Comparison of ENCODE assay signal across 8 cellular contexts in the genomic region with DNA sequence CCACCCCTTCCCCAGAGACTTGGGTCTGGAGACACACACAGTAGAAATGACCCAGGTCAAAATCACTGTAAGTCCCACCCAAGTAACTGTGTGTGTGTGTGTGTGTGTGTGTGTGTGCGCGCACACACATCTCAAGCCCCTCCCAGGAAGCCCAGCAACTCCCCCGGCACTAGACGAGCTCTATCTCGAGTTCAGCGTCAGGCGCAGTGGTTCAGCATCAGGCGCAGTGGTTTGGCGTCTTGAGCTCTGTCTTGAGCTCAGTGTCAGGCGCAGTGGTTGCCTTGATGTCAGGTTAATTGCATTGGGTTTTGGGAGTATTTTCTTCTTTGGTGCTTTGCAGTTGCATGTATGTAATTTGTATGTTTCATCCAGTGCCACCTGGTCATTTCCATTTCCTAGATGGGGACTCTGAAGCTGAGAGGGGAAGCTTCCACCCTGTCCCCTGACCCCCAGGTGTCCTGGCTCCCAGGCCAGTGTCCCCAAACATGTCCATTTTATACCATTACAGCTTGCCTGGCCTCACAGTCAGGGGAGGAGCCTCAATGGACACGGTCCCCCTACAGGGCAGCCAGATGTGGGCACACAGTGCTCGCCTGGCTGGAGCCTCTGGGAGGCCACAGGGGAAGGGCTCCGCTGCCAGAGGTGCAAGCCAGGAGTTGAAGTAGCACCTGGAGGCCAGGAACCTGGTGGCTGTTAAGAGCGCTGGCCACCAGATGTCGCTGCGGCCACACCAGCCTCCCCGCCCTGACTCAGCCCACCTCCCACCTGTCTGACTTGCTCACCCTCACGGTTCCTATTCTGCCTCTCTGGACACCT.
DNase-seq lines count a peak whose midpoint lies in the region; ATAC-seq and TF ChIP-seq lines count a peak whose summit lies in the region.

No MANE protein-coding gene starts in this region.

- dilution Hi-C loops in mammary epithelial cell (cut with HindIII; ENCODE audit: low sequenced_read_pairs) = loop anchor here (5.0 to 10.0 kb wide), 3 partner anchors 75 to 945 kb away; a partner anchor contains a TSS

- no peak overlapping the region for H3K9ac ChIP-seq in mammary epithelial cell (ENCODE audit: insufficient read depth, low read length)
- H3K9ac ChIP-seq in mesendoderm (ENCODE audit: low read length) = no peak overlapping the region

- H3K9me3 ChIP-seq in mammary epithelial cell (replicated peaks; ENCODE audit: insufficient read depth, low read length) = no peaks in the 10 kb centered on the region

- peak; percentile 76 for ATAC-seq in WTC11

- H3K4me1 ChIP-seq in mammary epithelial cell (ENCODE audit: insufficient read depth, low read length) (no peaks in the 10 kb centered on the region), mesendoderm (ENCODE audit: control insufficient read depth, low read depth, low read length) (no peaks in the 10 kb centered on the region)

- no peak overlapping the region for H2AK5ac ChIP-seq in mesendoderm (ENCODE audit: low read length)

- H3K18ac ChIP-seq in mesendoderm (ENCODE audit: low read length) = no peak overlapping the region

- H3K9me3 Mint-ChIP-seq in WTC11 = peaks cover 5% of the 10 kb centered on the region; the same call in 1 of the 2 replicates

- no peak overlapping the region for H3K4ac ChIP-seq in mesendoderm (ENCODE audit: low read depth, low read length)

- H3K27ac ChIP-seq in mammary epithelial cell (ENCODE audit: insufficient read depth, low read depth, low read length) = no peak overlapping the region
- H3K27ac ChIP-seq in mesendoderm (ENCODE audit: low read depth, low read length) = no peak overlapping the region

- no peak overlapping the region for H3K56ac ChIP-seq in mesendoderm (ENCODE audit: low read length)

- peaks cover 11% of the 10 kb centered on the region for H3K36me3 ChIP-seq in mammary epithelial cell (ENCODE audit: insufficient read depth, low read length)
- no peaks in the 10 kb centered on the region for H3K36me3 ChIP-seq in mesendoderm (ENCODE audit: control insufficient read depth, insufficient read depth, low read length)

- peak; percentile 3 for DNase-seq in NCI-H446 treated with DMSO at 0.1 percent for 48 hours (lab: John Stamatoyannopoulos, UW)
- DNase-seq in NCI-H446 (lab: John Stamatoyannopoulos, UW) = no peak
- peak; percentile 73 for DNase-seq in NCI-H2029 (lab: John Stamatoyannopoulos, UW)
- DNase-seq in WTC11 (ENCODE audit: low spot score) = peak; percentile 85
- DNase-seq in mammary epithelial cell = peak; percentile 55
- DNase-seq in mesendoderm = peak; percentile 76
- DNase-seq in stimulated activated CD8-positive, alpha-beta memory T cell treated with anti-CD3 and anti-CD28 coated beads, Interleukin-7, amount 100 ng/mL, for 48 hours (ENCODE audit: extremely low read depth in 1 of 2, low read depth in 1 of 2) = peak; percentile 32 to 37
- DNase-seq in epidermal melanocyte (ENCODE audit: insufficient read length, low spot score) = no peak

- H2AFZ ChIP-seq in mammary epithelial cell (ENCODE audit: low read depth, low read length) = no peak overlapping the region

- H2BK15ac ChIP-seq in mesendoderm (replicated peaks; ENCODE audit: low read depth) = no peak overlapping the region

- no peaks in the 10 kb centered on the region for H3K27me3 Mint-ChIP-seq in WTC11 (ENCODE audit: low read depth)

- H3K4me2 ChIP-seq in mammary epithelial cell (ENCODE audit: insufficient read depth, low read depth, low read length) (no peak overlapping the region), mesendoderm (ENCODE audit: low read length) (no peak overlapping the region)

- TF ChIP-seq CTCF in WTC11 (IDR thresholded peaks at IDR 0.05) = peak; percentile 89
- TF ChIP-seq CTCF in mammary epithelial cell (conservative IDR thresholded peaks at IDR 0.05 in 1 of 2, IDR thresholded peaks at IDR 0.05 in 1 of 2; ENCODE audit: extremely low read depth in 1 of 2, insufficient read depth in 1 of 2, low read depth in 1 of 2, low read length in 2 of 2) = peak; percentile 68 to 79

- no TSS peak for BruUV-seq in mammary epithelial cell (replicated peaks; lab: Mats Ljungman, UMichigan)

- H3K27me3 ChIP-seq in mammary epithelial cell (ENCODE audit: insufficient read depth, low read length) (no peaks in the 10 kb centered on the region), mesendoderm (ENCODE audit: insufficient read depth, low read length, poor library complexity) (no peaks in the 10 kb centered on the region)

- no peaks in the 10 kb centered on the region for H3K79me1 ChIP-seq in mesendoderm (ENCODE audit: low read length)

- no peak overlapping the region for H4K8ac ChIP-seq in mesendoderm (ENCODE audit: low read depth, low read length)

- no peak overlapping the region for H3K4me3 ChIP-seq in mammary epithelial cell (replicated peaks in 1 of 3; ENCODE audit: insufficient read depth in 1 of 3, low read depth in 2 of 3, low read length in 3 of 3)
- no peak overlapping the region for H3K4me3 ChIP-seq in mesendoderm (ENCODE audit: low read length)

- peaks cover 16% of the 10 kb centered on the region for H3K4me1 Mint-ChIP-seq in WTC11

- H3K23ac ChIP-seq in mesendoderm (ENCODE audit: low read length) = no peak overlapping the region

- intact Hi-C loops in mammary epithelial cell (cut with micrococcal nuclease) = loop anchor here (1.0 to 5.0 kb wide), 4 partner anchors 105 to 944 kb away; no protein-coding TSS in a partner anchor

- H4K20me1 ChIP-seq in mammary epithelial cell (ENCODE audit: insufficient read depth, low read length) = no peaks in the 10 kb centered on the region

- H3K27ac Mint-ChIP-seq in WTC11 = no peak overlapping the region

- H4K5ac ChIP-seq in mesendoderm (ENCODE audit: low read length) = no peak overlapping the region

- no peak overlapping the region for H3K4me3 Mint-ChIP-seq in WTC11

- CTCF ChIA-PET in WTC11 (lab: Charles Lee) (interaction anchor here (0.8 to 4.7 kb wide), 15 partner anchors 9 to 944 kb away, joined by 3 to 53 read pairs (median 4); no protein-coding TSS in a partner anchor), mammary epithelial cell (lab: Charles Lee; ENCODE audit: low non-redundant PET) (no interaction called here)

- POLR2A ChIA-PET in WTC11 (lab: Charles Lee) = no interaction called here

- H2BK120ac ChIP-seq in mesendoderm (ENCODE audit: low read depth, low read length) = no peak overlapping the region

- WGBS in mammary epithelial cell (ENCODE audit: low coverage, missing lambda C conversion rate) = 48% methylated on average over 16 of the region's 18 CpGs
- no CpG with 5 or more reads among the region's 18 CpGs for WGBS in mesendoderm (ENCODE audit: extremely low coverage, insufficient coverage, low lambda C conversion rate)

- no peak overlapping the region for H2BK5ac ChIP-seq in mesendoderm (ENCODE audit: low read length)

- no peaks in the 10 kb centered on the region for H3K36me3 Mint-ChIP-seq in WTC11

- in situ Hi-C loops in mammary epithelial cell (cut with MboI; ENCODE audit: low sequenced_read_pairs in 2 of 2) = loop anchor here (10.0 to 25.0 kb wide), 2 partner anchors 610 to 947 kb away; no protein-coding TSS in a partner anchor

- H3K79me2 ChIP-seq in mammary epithelial cell (ENCODE audit: insufficient read depth, low read length) = no peaks in the 10 kb centered on the region
- no peaks in the 10 kb centered on the region for H3K79me2 ChIP-seq in mesendoderm (ENCODE audit: control insufficient read depth, insufficient read depth, low read length)

TF ChIP-seq in WTC11, 78 proteins besides CTCF, POLR2A, EP300 and RAD21 (continues in another document):
- TF ChIP-seq GABPB1 (CRISPR knock-in tag; IDR thresholded peaks at IDR 0.05) (0 out of 2 replicates have a peak, but pooled peaks have one; percentile 29), ETV6 (CRISPR knock-in tag; IDR thresholded peaks at IDR 0.05) (no peak), MXD4 (CRISPR knock-in tag; IDR thresholded peaks at IDR 0.05; ENCODE audit: borderline replicate concordance) (no peak), TEAD1 (CRISPR knock-in tag; IDR thresholded peaks at IDR 0.05) (peak; percentile 12; the same call in 1 of the 2 replicates), NFATC4 (CRISPR knock-in tag; IDR thresholded peaks at IDR 0.05) (no peak), RORB (CRISPR knock-in tag; IDR thresholded peaks at IDR 0.05) (no peak), SP1 (CRISPR knock-in tag; conservative IDR thresholded peaks at IDR 0.05) (no peak), JUN (CRISPR knock-in tag; IDR thresholded peaks at IDR 0.05) (no peak)
- TF ChIP-seq, protein P1, sequence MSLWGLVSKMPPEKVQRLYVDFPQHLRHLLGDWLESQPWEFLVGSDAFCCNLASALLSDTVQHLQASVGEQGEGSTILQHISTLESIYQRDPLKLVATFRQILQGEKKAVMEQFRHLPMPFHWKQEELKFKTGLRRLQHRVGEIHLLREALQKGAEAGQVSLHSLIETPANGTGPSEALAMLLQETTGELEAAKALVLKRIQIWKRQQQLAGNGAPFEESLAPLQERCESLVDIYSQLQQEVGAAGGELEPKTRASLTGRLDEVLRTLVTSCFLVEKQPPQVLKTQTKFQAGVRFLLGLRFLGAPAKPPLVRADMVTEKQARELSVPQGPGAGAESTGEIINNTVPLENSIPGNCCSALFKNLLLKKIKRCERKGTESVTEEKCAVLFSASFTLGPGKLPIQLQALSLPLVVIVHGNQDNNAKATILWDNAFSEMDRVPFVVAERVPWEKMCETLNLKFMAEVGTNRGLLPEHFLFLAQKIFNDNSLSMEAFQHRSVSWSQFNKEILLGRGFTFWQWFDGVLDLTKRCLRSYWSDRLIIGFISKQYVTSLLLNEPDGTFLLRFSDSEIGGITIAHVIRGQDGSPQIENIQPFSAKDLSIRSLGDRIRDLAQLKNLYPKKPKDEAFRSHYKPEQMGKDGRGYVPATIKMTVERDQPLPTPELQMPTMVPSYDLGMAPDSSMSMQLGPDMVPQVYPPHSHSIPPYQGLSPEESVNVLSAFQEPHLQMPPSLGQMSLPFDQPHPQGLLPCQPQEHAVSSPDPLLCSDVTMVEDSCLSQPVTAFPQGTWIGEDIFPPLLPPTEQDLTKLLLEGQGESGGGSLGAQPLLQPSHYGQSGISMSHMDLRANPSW (CRISPR knock-in tag; conservative IDR thresholded peaks at IDR 0.05; ENCODE audit: low read depth) = no peak
- TF ChIP-seq, protein P2, sequence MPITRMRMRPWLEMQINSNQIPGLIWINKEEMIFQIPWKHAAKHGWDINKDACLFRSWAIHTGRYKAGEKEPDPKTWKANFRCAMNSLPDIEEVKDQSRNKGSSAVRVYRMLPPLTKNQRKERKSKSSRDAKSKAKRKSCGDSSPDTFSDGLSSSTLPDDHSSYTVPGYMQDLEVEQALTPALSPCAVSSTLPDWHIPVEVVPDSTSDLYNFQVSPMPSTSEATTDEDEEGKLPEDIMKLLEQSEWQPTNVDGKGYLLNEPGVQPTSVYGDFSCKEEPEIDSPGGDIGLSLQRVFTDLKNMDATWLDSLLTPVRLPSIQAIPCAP (CRISPR knock-in tag; IDR thresholded peaks at IDR 0.05) = no peak

Comparison
In these comparisons a context has a peak if more than half of its experiments do, and no peak if none do; other contexts are left out.
1. DNase-seq: peak in NCI-H446 treated with DMSO at 0.1 percent for 48 hours (single experiment), NCI-H2029 (single experiment), WTC11 (single experiment), mammary epithelial cell (single experiment), mesendoderm (single experiment) and stimulated activated CD8-positive, alpha-beta memory T cell treated with anti-CD3 and anti-CD28 coated beads, Interleukin-7, amount 100 ng/mL, for 48 hours (2 of 2); none in NCI-H446 (0 of 2) and epidermal melanocyte (single experiment).